In genomic region chr5:143161893-143162520, GRCh38 we compare ENCODE assay signal across 16 cellular contexts.
DNase-seq lines count a peak whose midpoint lies in the region; ATAC-seq, FAIRE-seq and TF ChIP-seq lines count a peak whose summit lies in the region.
"Had no signal": no experiment of that assay in that cellular context is flagged by ENCODE, and none has a peak within 500 bp of the region (broad histone marks: within the 10 kb centered on the region; RNA-seq: fewer than 3 reads in every experiment).

No MANE protein-coding gene starts in this region.

- H3K27me3 Mint-ChIP-seq in activated T-cell treated with anti-CD3 and anti-CD28 coated beads, Interleukin-2, amount 50 U/mL, for 24 hours: no peaks in the 10 kb centered on the region
- H3K27me3 Mint-ChIP-seq: activated CD4-positive, alpha-beta memory T cell treated with anti-CD3 and anti-CD28 coated beads for 36 hours; activated naive CD4-positive, alpha-beta T cell treated with anti-CD3 and anti-CD28 coated beads, Interleukin-2, amount 50 U/mL, for 24 hours; stimulated activated naive CD8-positive, alpha-beta T cell treated with anti-CD3 and anti-CD28 coated beads, Interleukin-15, Interleukin-2, amounts not matched to agents 100 ng/mL and 50 ng/mL, for 24 hours had no signal

- ATAC-seq in sciatic nerve (peak; percentile 86), HG03442 (IDR thresholded peaks at IDR 0.05; ENCODE audit: unreplicated experiment) (no peak)

- no peak for TF ChIP-seq POLR2A in GM12892 (IDR thresholded peaks at IDR 0.05; ENCODE audit: low read depth, low read length)

- intact Hi-C loops in sciatic nerve (cut with DNase I): no loop called here
- intact Hi-C loops in posterior vena cava (cut with DNase I): no loop called here

- H3K4me3 ChIP-seq in fibroblast of mammary gland (ENCODE audit: control insufficient read depth, low read depth, low read length): no peak overlapping the region
- H3K4me3 ChIP-seq: dorsolateral prefrontal cortex, heart left ventricle, lower lobe of right lung had no signal

- no peak overlapping the region for H3K27ac Mint-ChIP-seq in activated T-cell treated with anti-CD3 and anti-CD28 coated beads, Interleukin-2, amount 50 U/mL, for 24 hours
- H3K27ac Mint-ChIP-seq: activated CD4-positive, alpha-beta memory T cell treated with anti-CD3 and anti-CD28 coated beads for 36 hours; activated naive CD4-positive, alpha-beta T cell treated with anti-CD3 and anti-CD28 coated beads, Interleukin-2, amount 50 U/mL, for 24 hours; stimulated activated naive CD8-positive, alpha-beta T cell treated with anti-CD3 and anti-CD28 coated beads, Interleukin-15, Interleukin-2, amounts not matched to agents 100 ng/mL and 50 ng/mL, for 24 hours had no signal

- DNase-seq in GM12892 (ENCODE audit: insufficient read length) (no peak), NCI-H460 (ENCODE audit: extremely low read depth, low read depth) (peak; percentile 40), fibroblast of mammary gland (ENCODE audit: low read depth) (peak; percentile 97), sciatic nerve (ENCODE audit: low spot score) (no peak), NCI-H1092 treated with DMSO at 0.1 percent for 48 hours (lab: John Stamatoyannopoulos, UW) (no peak), posterior vena cava (ENCODE audit: low spot score) (no peak)
- no peak for DNase-seq in activated T-cell treated with anti-CD3 and anti-CD28 coated beads, Interleukin-2, amount 50 U/mL, for 24 hours
- DNase-seq: activated CD4-positive, alpha-beta memory T cell treated with anti-CD3 and anti-CD28 coated beads for 36 hours; dorsolateral prefrontal cortex; lower lobe of right lung; NCI-H1105 treated with DMSO at 0.1 percent for 48 hours; stimulated activated CD4-positive, alpha-beta T cell treated with anti-CD3 and anti-CD28 coated beads, Interleukin-2, amount 100 ng/mL, for 48 hours had no signal

- no peak for TF ChIP-seq CTCF in fibroblast of mammary gland (conservative IDR thresholded peaks at IDR 0.05; ENCODE audit: control insufficient read depth, insufficient read depth, low read depth, low read length)

- peak; percentile 38 for FAIRE-seq in GM12892 (lab: Jason Lieb, UNC)

- no peak overlapping the region for H3K4me3 Mint-ChIP-seq in activated T-cell treated with anti-CD3 and anti-CD28 coated beads, Interleukin-2, amount 50 U/mL, for 24 hours
- H3K4me3 Mint-ChIP-seq: activated CD4-positive, alpha-beta memory T cell treated with anti-CD3 and anti-CD28 coated beads for 36 hours; activated naive CD4-positive, alpha-beta T cell treated with anti-CD3 and anti-CD28 coated beads, Interleukin-2, amount 50 U/mL, for 24 hours; stimulated activated naive CD8-positive, alpha-beta T cell treated with anti-CD3 and anti-CD28 coated beads, Interleukin-15, Interleukin-2, amounts not matched to agents 100 ng/mL and 50 ng/mL, for 24 hours had no signal

- H3K4me1 Mint-ChIP-seq in activated T-cell treated with anti-CD3 and anti-CD28 coated beads, Interleukin-2, amount 50 U/mL, for 24 hours (ENCODE audit: low read depth): no peaks in the 10 kb centered on the region
- H3K4me1 Mint-ChIP-seq: activated naive CD4-positive, alpha-beta T cell treated with anti-CD3 and anti-CD28 coated beads, Interleukin-2, amount 50 U/mL, for 24 hours had no signal

- no peaks in the 10 kb centered on the region for H3K36me3 Mint-ChIP-seq in activated T-cell treated with anti-CD3 and anti-CD28 coated beads, Interleukin-2, amount 50 U/mL, for 24 hours (ENCODE audit: low read depth)
- H3K36me3 Mint-ChIP-seq: activated CD4-positive, alpha-beta memory T cell treated with anti-CD3 and anti-CD28 coated beads for 36 hours had no signal

- no peaks in the 10 kb centered on the region for H3K9me3 Mint-ChIP-seq in activated T-cell treated with anti-CD3 and anti-CD28 coated beads, Interleukin-2, amount 50 U/mL, for 24 hours
- H3K9me3 Mint-ChIP-seq: activated CD4-positive, alpha-beta memory T cell treated with anti-CD3 and anti-CD28 coated beads for 36 hours; activated naive CD4-positive, alpha-beta T cell treated with anti-CD3 and anti-CD28 coated beads, Interleukin-2, amount 50 U/mL, for 24 hours; stimulated activated naive CD8-positive, alpha-beta T cell treated with anti-CD3 and anti-CD28 coated beads, Interleukin-15, Interleukin-2, amounts not matched to agents 100 ng/mL and 50 ng/mL, for 24 hours had no signal

Comparison
In these comparisons a context has a peak if more than half of its experiments do, and no peak if none do; other contexts are left out.
1. DNase-seq: peak in NCI-H460 (single experiment) and fibroblast of mammary gland (single experiment); none in GM12892 (single experiment), sciatic nerve (single experiment), NCI-H1092 treated with DMSO at 0.1 percent for 48 hours (single experiment), activated T-cell treated with anti-CD3 and anti-CD28 coated beads, Interleukin-2, amount 50 U/mL, for 24 hours (single experiment) and posterior vena cava (single experiment).